9 cellular contexts compared by ENCODE assay signal in the genomic region with DNA sequence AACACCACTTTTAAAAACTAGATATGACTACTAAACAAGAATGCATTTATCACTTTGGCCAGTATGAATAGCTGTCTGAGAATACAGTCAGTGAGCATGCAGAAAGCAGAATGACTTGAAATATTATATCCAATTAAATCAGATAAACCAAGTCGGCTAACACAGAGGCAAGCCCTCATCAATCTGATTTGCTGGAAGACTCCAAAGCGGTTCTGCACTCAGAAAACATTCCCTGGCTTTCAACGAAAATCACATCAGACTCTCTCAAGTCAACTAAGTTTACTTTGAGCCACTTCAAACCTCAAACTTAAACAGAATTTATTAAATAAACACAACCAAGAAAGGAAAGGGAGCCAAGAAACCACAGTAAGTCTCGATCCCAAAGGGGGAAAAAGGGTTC. TPM values are rescaled to one million over a fixed set of nuclear protein-coding genes. Genes with fewer than 3 reads are reported as not detected.
DNase-seq lines count a peak whose midpoint lies in the region; ATAC-seq, FAIRE-seq and TF ChIP-seq lines count a peak whose summit lies in the region.
"Had no signal": no experiment of that assay in that cellular context is flagged by ENCODE, and none has a peak within 500 bp of the region (broad histone marks: within the 10 kb centered on the region; RNA-seq: fewer than 3 reads in every experiment).

No MANE protein-coding gene starts in this region.

- H3K27me3 Mint-ChIP-seq in T-helper 2 cell treated with Interferon-gamma antibody and Interleukin-4, amounts not matched to agents 5 μg/mL and 100 μg/mL, for 36 hours (ENCODE audit: low read depth): peaks cover 62% of the 10 kb centered on the region

- H3K36me3 ChIP-seq in iPS-18a (ENCODE audit: control insufficient read depth, low read depth, low read length): no peaks in the 10 kb centered on the region
- H3K36me3 ChIP-seq in stomach smooth muscle (ENCODE audit: control insufficient read depth in 2 of 2, insufficient read depth in 2 of 2, low read length in 2 of 2): no peaks in the 10 kb centered on the region

- H3K4me3 ChIP-seq in WI38 (ENCODE audit: low read depth, low read length) (peak overlapping the region; percentile 91), iPS-18a (ENCODE audit: low read length) (peak overlapping the region; percentile 91), stomach smooth muscle (ENCODE audit: low read length in 2 of 2) (peak overlapping the region; percentile 57 to 79)

- H3K9ac ChIP-seq in iPS-18a (ENCODE audit: low read length) (peak overlapping the region; percentile 84), stomach smooth muscle (ENCODE audit: low read length in 2 of 2) (peak overlapping the region; percentile 46 to 55)

- H3K27ac Mint-ChIP-seq in T-helper 2 cell treated with Interferon-gamma antibody and Interleukin-4, amounts not matched to agents 5 μg/mL and 100 μg/mL, for 36 hours: no peak overlapping the region

- no peaks in the 10 kb centered on the region for H3K36me3 Mint-ChIP-seq in T-helper 2 cell treated with Interferon-gamma antibody and Interleukin-4, amounts not matched to agents 5 μg/mL and 100 μg/mL, for 36 hours (ENCODE audit: low read depth)

- no peaks in the 10 kb centered on the region for H3K9me3 Mint-ChIP-seq in T-helper 2 cell treated with Interferon-gamma antibody and Interleukin-4, amounts not matched to agents 5 μg/mL and 100 μg/mL, for 36 hours

- H3K27me3 ChIP-seq in iPS-18a (ENCODE audit: control insufficient read depth, insufficient read depth, low read length) (peaks cover 54% of the 10 kb centered on the region), stomach smooth muscle (ENCODE audit: control insufficient read depth in 1 of 2, insufficient read depth in 2 of 2, low read length in 2 of 2) (peaks cover 25 to 46% of the 10 kb centered on the region in 2 donors)

- H3K4me3 Mint-ChIP-seq in T-helper 2 cell treated with Interferon-gamma antibody and Interleukin-4, amounts not matched to agents 5 μg/mL and 100 μg/mL, for 36 hours: peak overlapping the region; percentile 54

- no peak for TF ChIP-seq CTCF in WI38 (IDR thresholded peaks at IDR 0.05; ENCODE audit: low read depth, low read length)

- DNase-seq in T-helper 2 cell treated with Interferon-gamma antibody and Interleukin-4, amounts not matched to agents 5 μg/mL and 100 μg/mL, for 36 hours (ENCODE audit: low spot score): no peak
- DNase-seq in T-helper 2 cell (no peak), GM12891 (ENCODE audit: insufficient read length, low spot score) (no peak)
- DNase-seq in stimulated activated CD8-positive, alpha-beta memory T cell treated with anti-CD3 and anti-CD28 coated beads, Interleukin-4, amount 100 ng/mL, for 48 hours: no peak
- DNase-seq: NCI-H774 had no signal

- no peak overlapping the region for H3K27ac ChIP-seq in iPS-18a (ENCODE audit: low read length)
- no peak overlapping the region for H3K27ac ChIP-seq in stomach smooth muscle (ENCODE audit: low read length)

- no peak for TF ChIP-seq POLR2A in GM12891 (IDR thresholded peaks at IDR 0.05; ENCODE audit: low read depth, low read length)

- H3K4me1 Mint-ChIP-seq in T-helper 2 cell treated with Interferon-gamma antibody and Interleukin-4, amounts not matched to agents 5 μg/mL and 100 μg/mL, for 36 hours (ENCODE audit: low read depth): peaks cover 14% of the 10 kb centered on the region

- FAIRE-seq in GM12891 (lab: Jason Lieb, UNC): no peak

- peaks cover 24% of the 10 kb centered on the region for H3K4me1 ChIP-seq in iPS-18a (ENCODE audit: control insufficient read depth, low read depth, low read length)
- peaks cover 11% of the 10 kb centered on the region for H3K4me1 ChIP-seq in stomach smooth muscle (ENCODE audit: control insufficient read depth, insufficient read depth, low read length)

- no peaks in the 10 kb centered on the region for H3K9me3 ChIP-seq in iPS-18a (ENCODE audit: control insufficient read depth, low read depth, low read length)
- no peaks in the 10 kb centered on the region for H3K9me3 ChIP-seq in stomach smooth muscle (ENCODE audit: control insufficient read depth in 2 of 2, low read length in 2 of 2)

- ATAC-seq in HG02973 (IDR thresholded peaks at IDR 0.05; ENCODE audit: unreplicated experiment): no peak

TF ChIP-seq in GM12891, 5 proteins besides CTCF, POLR2A, EP300 and RAD21:
- no peak for TF ChIP-seq PAX5 (IDR thresholded peaks at IDR 0.05; ENCODE audit: insufficient read depth, low read length, severe bottlenecking)
- no peak for TF ChIP-seq SPI1 (IDR thresholded peaks at IDR 0.05; ENCODE audit: low read depth, low read length)
- no peak for TF ChIP-seq POU2F2 (IDR thresholded peaks at IDR 0.05; ENCODE audit: low read depth, low read length)
- TF ChIP-seq TAF1 (IDR thresholded peaks at IDR 0.05; ENCODE audit: low read depth, low read length): no peak
- TF ChIP-seq POLR2AphosphoS5 (IDR thresholded peaks at IDR 0.05; ENCODE audit: low read depth, low read length): no peak

RNA-seq across cellular contexts. Expression of gene MYO10, which starts 1.4 kb away (rescaled TPM):
- 0.03 TPM for polyA plus RNA-seq in GM12891 (2012; ENCODE audit: low read depth, missing spikeins)
